In genomic region chr15:74695597-74696397, GRCh38 we compare ENCODE assay signal across 8 cellular contexts. TPM values are rescaled to one million over a fixed set of nuclear protein-coding genes. Genes with fewer than 3 reads are reported as not detected.
DNase-seq lines count a peak whose midpoint lies in the region; ATAC-seq and TF ChIP-seq lines count a peak whose summit lies in the region.

Gene EDC3 (minus strand): TSS chr15:74696024. CDS start chr15:74675124, 20,900 bp downstream.

- H3K36me3 ChIP-seq in fibroblast of lung (ENCODE audit: control insufficient read depth, insufficient read depth, low read length), result no peaks in the 10 kb centered on the region
- H3K36me3 ChIP-seq in naive thymus-derived CD4-positive, alpha-beta T cell (ENCODE audit: control insufficient read depth in 2 of 3, insufficient read depth in 3 of 3, low read length in 3 of 3), result peaks cover 0 to 7% (median 0%) of the 10 kb centered on the region in 3 experiments

- no peak for TF ChIP-seq CTCF in fibroblast of lung (conservative IDR thresholded peaks at IDR 0.05 in 1 of 2, IDR thresholded peaks at IDR 0.05 in 1 of 2; ENCODE audit: low read depth in 1 of 2, low read length in 2 of 2)

- peaks cover 0 to 3% (median 0%) of the 10 kb centered on the region in 5 donors for H3K27me3 Mint-ChIP-seq in naive thymus-derived CD4-positive, alpha-beta T cell
- no peaks in the 10 kb centered on the region for H3K27me3 Mint-ChIP-seq in stimulated activated memory B cell treated with anti-CD40 and anti-IgM and Interleukin-4, amounts not matched to agents 10 μg/mL and 1 μg/mL and 100 μg/mL, for 72 hours

- H2AFZ ChIP-seq in fibroblast of lung (ENCODE audit: low read length), result peak within 1 kb of the TSS; percentile 98

- no peaks in the 10 kb centered on the region for H3K9me3 ChIP-seq in fibroblast of lung (ENCODE audit: control insufficient read depth, insufficient read depth, low read depth, low read length)
- H3K9me3 ChIP-seq in naive thymus-derived CD4-positive, alpha-beta T cell (ENCODE audit: control insufficient read depth in 2 of 3, low read length in 3 of 3), result no peaks in the 10 kb centered on the region

- H4K20me1 ChIP-seq in fibroblast of lung (ENCODE audit: control insufficient read depth, extremely low read depth, insufficient read depth, low read length), result no peaks in the 10 kb centered on the region

- peak within 1 kb of the TSS; percentile 93 to 99 (median 96) for H3K4me3 ChIP-seq in fibroblast of lung (replicated peaks in 1 of 4; ENCODE audit: control extremely low read depth in 1 of 4, insufficient read depth in 1 of 4, low read depth in 3 of 4, low read length in 4 of 4)
- H3K4me3 ChIP-seq in naive thymus-derived CD4-positive, alpha-beta T cell (ENCODE audit: low read length), result peak within 1 kb of the TSS; percentile 71

- H3K36me3 Mint-ChIP-seq in naive thymus-derived CD4-positive, alpha-beta T cell, result peaks cover 0 to 2% (median 0%) of the 10 kb centered on the region in 5 donors
- H3K36me3 Mint-ChIP-seq in stimulated activated memory B cell treated with anti-CD40 and anti-IgM and Interleukin-4, amounts not matched to agents 10 μg/mL and 1 μg/mL and 100 μg/mL, for 72 hours, result peaks cover 5% of the 10 kb centered on the region

- peak; percentile 72 for DNase-seq in COLO829 (ENCODE audit: low spot score)
- DNase-seq in KG1 (lab: John Stamatoyannopoulos, UW), result peak; percentile 77
- peak; percentile 87 for DNase-seq in RKO (ENCODE audit: low spot score)
- DNase-seq in activated T-helper 1 cell treated with anti-CD3 and anti-CD28 coated beads, Interleukin-2, amount 50 U/mL, for 16 hours (ENCODE audit: low read depth in 1 of 2, low spot score in 1 of 2), result peak; percentile 70 to 78
- DNase-seq in fibroblast of lung (ENCODE audit: low read depth in 2 of 2), result peak; percentile 82 to 83
- peak; percentile 69 to 87 (median 84) for DNase-seq in naive thymus-derived CD4-positive, alpha-beta T cell

- intact Hi-C loops in naive thymus-derived CD4-positive, alpha-beta T cell (cut with micrococcal nuclease), result loop anchor here (1.0 to 10.0 kb wide), 7 partner anchors 31 to 932 kb away; partner anchors contain the start of genes ARID3B (in 1 of the 2), CLK3 (in 1 of the 2), COX5A (in 1 of the 2) and SNUPN (in 1 of the 2)

- peak within 1 kb of the TSS; percentile 97 to 100 (median 99) for H3K27ac Mint-ChIP-seq in naive thymus-derived CD4-positive, alpha-beta T cell
- H3K27ac Mint-ChIP-seq in stimulated activated memory B cell treated with anti-CD40 and anti-IgM and Interleukin-4, amounts not matched to agents 10 μg/mL and 1 μg/mL and 100 μg/mL, for 72 hours, result peak within 1 kb of the TSS; percentile 93

- peak within 1 kb of the TSS; percentile 100 for H3K4me2 ChIP-seq in fibroblast of lung (ENCODE audit: extremely low read depth, insufficient read depth, low read length)

- CTCF ChIA-PET in naive thymus-derived CD4-positive, alpha-beta T cell (lab: Charles Lee), result interaction anchor here (1.0 kb wide), 1 partner anchor 13 kb away, joined by 3 read pairs; no protein-coding TSS in a partner anchor

- peak within 1 kb of the TSS; percentile 96 to 100 (median 100) for H3K4me3 Mint-ChIP-seq in naive thymus-derived CD4-positive, alpha-beta T cell
- peak within 1 kb of the TSS; percentile 99 for H3K4me3 Mint-ChIP-seq in stimulated activated memory B cell treated with anti-CD40 and anti-IgM and Interleukin-4, amounts not matched to agents 10 μg/mL and 1 μg/mL and 100 μg/mL, for 72 hours

- H3K4me1 Mint-ChIP-seq in naive thymus-derived CD4-positive, alpha-beta T cell, result peaks cover 27 to 54% (median 48%) of the 10 kb centered on the region in 7 donors
- H3K4me1 Mint-ChIP-seq in stimulated activated memory B cell treated with anti-CD40 and anti-IgM and Interleukin-4, amounts not matched to agents 10 μg/mL and 1 μg/mL and 100 μg/mL, for 72 hours, result peaks cover 44% of the 10 kb centered on the region

- peaks cover 5% of the 10 kb centered on the region for H3K4me1 ChIP-seq in fibroblast of lung (ENCODE audit: control insufficient read depth, extremely low read depth, insufficient read depth, low read length)
- peaks cover 12 to 14% of the 10 kb centered on the region in 2 donors for H3K4me1 ChIP-seq in naive thymus-derived CD4-positive, alpha-beta T cell (ENCODE audit: control insufficient read depth in 2 of 2, insufficient read depth in 2 of 2, low read length in 2 of 2)

- H3K9me3 Mint-ChIP-seq in naive thymus-derived CD4-positive, alpha-beta T cell, result peaks cover 0 to 3% (median 0%) of the 10 kb centered on the region in 11 donors
- H3K9me3 Mint-ChIP-seq in stimulated activated memory B cell treated with anti-CD40 and anti-IgM and Interleukin-4, amounts not matched to agents 10 μg/mL and 1 μg/mL and 100 μg/mL, for 72 hours, result no peaks in the 10 kb centered on the region

- H3K9ac ChIP-seq in fibroblast of lung (ENCODE audit: insufficient read depth, low read length), result peak within 1 kb of the TSS; percentile 92

- H3K79me2 ChIP-seq in fibroblast of lung (ENCODE audit: control insufficient read depth, insufficient read depth, low read length), result peaks cover 36% of the 10 kb centered on the region

- no peaks in the 10 kb centered on the region for H3K27me3 ChIP-seq in fibroblast of lung (ENCODE audit: control insufficient read depth, insufficient read depth, low read length)
- no peaks in the 10 kb centered on the region for H3K27me3 ChIP-seq in naive thymus-derived CD4-positive, alpha-beta T cell (ENCODE audit: control insufficient read depth in 2 of 2, insufficient read depth in 2 of 2, low read length in 2 of 2)

- H3K27ac ChIP-seq in fibroblast of lung (ENCODE audit: insufficient read depth, low read length), result peak within 1 kb of the TSS; percentile 95
- peak within 1 kb of the TSS; percentile 86 for H3K27ac ChIP-seq in naive thymus-derived CD4-positive, alpha-beta T cell (ENCODE audit: low read depth, low read length)

- ATAC-seq in GM21447 (IDR thresholded peaks at IDR 0.05; ENCODE audit: unreplicated experiment), result peak; percentile 94
- peak; percentile 93 for ATAC-seq in naive thymus-derived CD4-positive, alpha-beta T cell
- peak; percentile 95 for ATAC-seq in stimulated activated memory B cell treated with anti-CD40 and anti-IgM and Interleukin-4, amounts not matched to agents 10 μg/mL and 1 μg/mL and 100 μg/mL, for 72 hours

- POLR2A ChIA-PET in naive thymus-derived CD4-positive, alpha-beta T cell (lab: Charles Lee), result interaction anchor here (0.7 to 1.1 kb wide), 3 partner anchors 76 to 147 kb away, joined by 3 read pairs; partner anchors contain the start of genes CLK3 and ULK3

RNA-seq across cellular contexts. Expression of gene EDC3, which starts in this region (rescaled TPM):
- 8.2 and 8.9 TPM in 2 replicates for total RNA-seq in fibroblast of lung
- 25.8 and 34.4 TPM in 2 replicates for polyA plus RNA-seq in fibroblast of lung
- 19.0 and 25.7 TPM in 2 replicates for polyA plus RNA-seq in fibroblast of lung (2012)
- polyA minus RNA-seq in fibroblast of lung (ENCODE audit: low replicate concordance), result 57.0 and 61.6 TPM in 2 replicates
- 10 to 100 TPM; 29.0 to 45.3 (median 38.7) TPM for total RNA-seq in naive thymus-derived CD4-positive, alpha-beta T cell
- 10 to 100 TPM; 25.3 to 34.2 TPM for polyA plus RNA-seq in naive thymus-derived CD4-positive, alpha-beta T cell

Comparison
In these comparisons a context has a peak if more than half of its experiments do, and no peak if none do; other contexts are left out.
1. Peak in every context shown above with its lines: DNase-seq, ATAC-seq, H3K4me3 ChIP-seq and H3K27ac ChIP-seq.